ENCODE assay signal across 21 cellular contexts in the genomic region with DNA sequence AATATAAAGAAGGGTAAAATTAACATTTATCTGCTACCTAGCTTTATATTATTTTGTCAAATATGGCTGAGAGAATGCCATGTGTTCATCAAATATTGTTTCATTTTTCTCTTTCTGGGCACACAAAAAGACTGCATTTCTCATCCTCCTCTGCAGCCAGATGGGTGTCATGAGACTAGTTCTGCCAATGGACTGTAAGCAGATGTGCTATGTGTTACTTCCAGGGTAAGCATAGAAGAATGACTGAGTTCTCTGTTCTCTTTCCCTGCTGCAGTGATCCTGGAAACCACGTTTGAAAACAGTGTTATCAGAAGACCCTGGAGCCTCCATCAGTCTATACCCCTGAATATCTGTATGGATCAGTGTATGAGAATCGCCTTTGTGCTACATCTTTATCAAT. TPM values are rescaled to one million over a fixed set of nuclear protein-coding genes. Genes with fewer than 3 reads are reported as not detected.
DNase-seq lines count a peak whose midpoint lies in the region; ATAC-seq, FAIRE-seq and TF ChIP-seq lines count a peak whose summit lies in the region.
"Had no signal": no experiment of that assay in that cellular context is flagged by ENCODE, and none has a peak within 500 bp of the region (broad histone marks: within the 10 kb centered on the region; RNA-seq: fewer than 3 reads in every experiment).

No MANE protein-coding gene starts in this region.

- no peaks in the 10 kb centered on the region for H3K9me1 ChIP-seq in keratinocyte (ENCODE audit: control insufficient read depth, extremely low read depth, insufficient read depth, low read length)

- no peaks in the 10 kb centered on the region for H3K36me3 Mint-ChIP-seq in CD4-positive, alpha-beta T cell (ENCODE audit: low read depth)
- H3K36me3 Mint-ChIP-seq: CD8-positive, alpha-beta T cell had no signal

- CTCF ChIA-PET in CD4-positive, alpha-beta T cell (lab: Charles Lee), result no interaction called here

- H3K27ac ChIP-seq in keratinocyte (ENCODE audit: control insufficient read depth, insufficient read depth, low read length) (peak overlapping the region; percentile 82), lower lobe of right lung (no peak overlapping the region)
- no peak overlapping the region for H3K27ac ChIP-seq in CD4-positive, alpha-beta T cell (ENCODE audit: low read depth, low read length)
- H3K27ac ChIP-seq: BLaER1 treated with 17β-estradiol and CSF1 and Interleukin-3, amounts not matched to agents 10 nM and 100 nM had no signal

- dilution Hi-C loops in keratinocyte (cut with MboI; ENCODE audit: extremely low pct_ligation_motif_present, low sequenced_read_pairs), result no loop called here

- H3K4me2 ChIP-seq in keratinocyte (ENCODE audit: control insufficient read depth, extremely low read depth, insufficient read depth, low read depth, low read length), result peak overlapping the region; percentile 12
- H3K4me2 ChIP-seq: BLaER1 treated with 17β-estradiol and CSF1 and Interleukin-3, amounts not matched to agents 10 nM and 100 nM had no signal

- in situ Hi-C loops in SK-MEL-5 (cut with HindIII; ENCODE audit: low pct_unique_long_range_greater_than_20kb, low sequenced_read_pairs), result no loop called here

- no peak overlapping the region for H3K27ac Mint-ChIP-seq in CD4-positive, alpha-beta T cell
- H3K27ac Mint-ChIP-seq: CD8-positive, alpha-beta T cell had no signal

- no peaks in the 10 kb centered on the region for H3K36me3 ChIP-seq in keratinocyte (ENCODE audit: control insufficient read depth in 2 of 2, extremely low read depth in 1 of 2, insufficient read depth in 2 of 2, low read length in 2 of 2)
- no peaks in the 10 kb centered on the region for H3K36me3 ChIP-seq in lower lobe of right lung
- H3K36me3 ChIP-seq: BLaER1 treated with 17β-estradiol and CSF1 and Interleukin-3, amounts not matched to agents 10 nM and 100 nM; MG63 had no signal

- H3K4me1 Mint-ChIP-seq in CD4-positive, alpha-beta T cell (ENCODE audit: low read depth), result peaks cover 7% of the 10 kb centered on the region

- no peaks in the 10 kb centered on the region for H3K79me2 ChIP-seq in keratinocyte (ENCODE audit: control insufficient read depth, insufficient read depth, low read length)

- H4K20me1 ChIP-seq in keratinocyte (ENCODE audit: control insufficient read depth, extremely low read depth, insufficient read depth, low read length), result no peaks in the 10 kb centered on the region
- H4K20me1 ChIP-seq: BLaER1 treated with 17β-estradiol and CSF1 and Interleukin-3, amounts not matched to agents 10 nM and 100 nM had no signal

- peak; percentile 73 for DNase-seq in SK-MEL-5 (ENCODE audit: low read depth, low spot score)
- DNase-seq in epidermal melanocyte (ENCODE audit: insufficient read length, low spot score), result peak; percentile 82
- no peak for DNase-seq in keratinocyte (ENCODE audit: low read depth, low spot score)
- no peak for DNase-seq in sciatic nerve (ENCODE audit: low spot score)
- DNase-seq in stimulated activated CD4-positive, alpha-beta T cell treated with anti-CD3 and anti-CD28 coated beads, Interleukin-2, amount 100 ng/mL, for 24 hours, result no peak
- DNase-seq in CD4-positive, alpha-beta T cell, result no peak
- DNase-seq in NCI-H2227 treated with DMSO at 0.1 percent for 48 hours (lab: John Stamatoyannopoulos, UW), result no peak
- DNase-seq in lower lobe of right lung, result no peak
- DNase-seq: CD8-positive, alpha-beta T cell; GDM1; H7; Kasumi-1; MG63; NCI-H1436; NCI-H1930; NCI-H510A treated with DMSO at 0.1 percent for 48 hours; NCI-H774; NK-92 treated with Interleukin-12 subunit alpha and Interleukin-12 subunit beta, amount 100 ng/mL, for 24 hours had no signal

- H3K4me3 ChIP-seq in keratinocyte (ENCODE audit: control insufficient read depth in 2 of 3, extremely low read depth in 1 of 3, insufficient read depth in 2 of 3, low read depth in 1 of 3, low read length in 3 of 3) (peak overlapping the region in 1 of 3 experiments; percentile 29), lower lobe of right lung (no peak overlapping the region)
- H3K4me3 ChIP-seq: BLaER1 treated with 17β-estradiol and CSF1 and Interleukin-3, amounts not matched to agents 10 nM and 100 nM; MG63 had no signal

- H3K9me3 ChIP-seq in keratinocyte (ENCODE audit: control insufficient read depth, low read depth, low read length), result no peaks in the 10 kb centered on the region
- no peaks in the 10 kb centered on the region for H3K9me3 ChIP-seq in CD4-positive, alpha-beta T cell (ENCODE audit: control insufficient read depth, low read length)
- no peaks in the 10 kb centered on the region for H3K9me3 ChIP-seq in lower lobe of right lung
- H3K9me3 ChIP-seq: BLaER1 treated with 17β-estradiol and CSF1 and Interleukin-3, amounts not matched to agents 10 nM and 100 nM; MG63 had no signal

- no peak overlapping the region for H3K4me3 Mint-ChIP-seq in CD4-positive, alpha-beta T cell
- H3K4me3 Mint-ChIP-seq: CD8-positive, alpha-beta T cell had no signal

- peaks cover 23% of the 10 kb centered on the region for H3K4me1 ChIP-seq in keratinocyte (ENCODE audit: control insufficient read depth, extremely low read depth, insufficient read depth, low read length)
- H3K4me1 ChIP-seq in lower lobe of right lung, result no peaks in the 10 kb centered on the region

- POLR2A ChIA-PET in CD4-positive, alpha-beta T cell (lab: Charles Lee), result interaction anchor here (0.7 kb wide), 1 partner anchor 9 kb away, joined by 5 read pairs; no protein-coding TSS in a partner anchor

- peak; percentile 52 for ATAC-seq in sciatic nerve
- no peak for ATAC-seq in CD4-positive, alpha-beta T cell (ENCODE audit: poor library complexity)
- no peak for ATAC-seq in lower lobe of right lung
- ATAC-seq: CD8-positive, alpha-beta T cell; Panc1 had no signal

- TF ChIP-seq CTCF in keratinocyte (optimal IDR thresholded peaks at IDR 0.05 in 1 of 3, IDR thresholded peaks at IDR 0.05 in 1 of 3, conservative IDR thresholded peaks at IDR 0.05 in 1 of 3; ENCODE audit: extremely low read depth in 1 of 3, insufficient read depth in 2 of 3, low read length in 3 of 3) (no peak), lower lobe of right lung (IDR thresholded peaks at IDR 0.05) (no peak)
- TF ChIP-seq CTCF in CD4-positive, alpha-beta T cell (IDR thresholded peaks at IDR 0.05), result no peak

- intact Hi-C loops in sciatic nerve (cut with DNase I) (no loop called here), lower lobe of right lung (cut with DNase I) (no loop called here)
- intact Hi-C loops in CD4-positive, alpha-beta T cell (cut with DNase I, micrococcal nuclease), result no loop called here

- H3K27me3 ChIP-seq in keratinocyte (ENCODE audit: control insufficient read depth, extremely low read depth, insufficient read depth, low read length) (no peaks in the 10 kb centered on the region), lower lobe of right lung (ENCODE audit: low read depth) (no peaks in the 10 kb centered on the region)
- H3K27me3 ChIP-seq in CD4-positive, alpha-beta T cell (ENCODE audit: control insufficient read depth, insufficient read depth, low read length), result no peaks in the 10 kb centered on the region
- H3K27me3 ChIP-seq: BLaER1 treated with 17β-estradiol and CSF1 and Interleukin-3, amounts not matched to agents 10 nM and 100 nM; MG63 had no signal

- no peak overlapping the region for H3K9ac ChIP-seq in keratinocyte (ENCODE audit: control insufficient read depth, extremely low read depth, insufficient read depth, low read length)
- H3K9ac ChIP-seq: BLaER1 treated with 17β-estradiol and CSF1 and Interleukin-3, amounts not matched to agents 10 nM and 100 nM had no signal

- H3K27me3 Mint-ChIP-seq in CD4-positive, alpha-beta T cell, result no peaks in the 10 kb centered on the region

- no peaks in the 10 kb centered on the region for H3K9me3 Mint-ChIP-seq in CD4-positive, alpha-beta T cell
- H3K9me3 Mint-ChIP-seq: CD8-positive, alpha-beta T cell had no signal

- peak overlapping the region; percentile 45 for H2AFZ ChIP-seq in keratinocyte (ENCODE audit: control insufficient read depth, low read length)

- FAIRE-seq in keratinocyte (lab: Jason Lieb, UNC), result peak; percentile 91
- FAIRE-seq: GM19239 had no signal

RNA-seq across cellular contexts. Expression of a gene that starts 24.1 kb away (rescaled TPM):
- total RNA-seq in SK-MEL-5 (2014; rRNA removed; shearing (Covaris generic)), result 29.0 and 31.6 TPM in 2 replicates
- polyA plus RNA-seq in SK-MEL-5 (2015; cell fraction: cytosol; rRNA removed), result 8.7 and 11.9 TPM in 2 replicates
- 7.9 and 11.4 TPM in 2 replicates for polyA plus RNA-seq in SK-MEL-5 (2015; cell fraction: nucleus; rRNA removed)
- polyA plus RNA-seq in keratinocyte, result 21.3 to 36.7 TPM (median 21.7 TPM) in 3 replicates
- polyA plus RNA-seq in keratinocyte (2011; ENCODE audit: low read depth), result 178 TPM
- 15.1 and 26.3 TPM in 2 replicates for polyA plus RNA-seq in keratinocyte (2011; cell fraction: cytosol; rRNA removed)
- 30.1 and 47.4 TPM in 2 replicates for polyA plus RNA-seq in keratinocyte (2011; cell fraction: nucleus; rRNA removed)
- 43.0 and 47.2 TPM in 2 replicates for polyA plus RNA-seq in keratinocyte (2012; ENCODE audit: low replicate concordance)
- 7.7 to 42.1 TPM (median 14.2 TPM) in 3 replicates for polyA minus RNA-seq in keratinocyte
- polyA minus RNA-seq in keratinocyte (2011; cell fraction: cytosol; rRNA and poly(A)+ RNA removed), result 23.4 TPM
- polyA minus RNA-seq in keratinocyte (2011; cell fraction: nucleus; rRNA and poly(A)+ RNA removed), result 27.4 and 57.8 TPM in 2 replicates
- total RNA-seq in sciatic nerve (52.5 TPM), lower lobe of right lung (45.5 TPM)
- 10 to 100 TPM; 20.5 to 20.8 TPM for total RNA-seq in CD4-positive, alpha-beta T cell

RNA-seq across cellular contexts. Expression of a gene that starts 24.9 kb away (rescaled TPM):
- total RNA-seq in SK-MEL-5 (2014; rRNA removed; shearing (Covaris generic)), result 20.4 and 23.6 TPM in 2 replicates
- 13.5 and 13.8 TPM in 2 replicates for polyA plus RNA-seq in SK-MEL-5 (2015; cell fraction: cytosol; rRNA removed)
- polyA plus RNA-seq in SK-MEL-5 (2015; cell fraction: nucleus; rRNA removed), result 6.7 and 8.0 TPM in 2 replicates
- polyA plus RNA-seq in keratinocyte, result 29.0 to 32.5 TPM (median 30.5 TPM) in 3 replicates
- 16.5 TPM for polyA plus RNA-seq in keratinocyte (2011; ENCODE audit: low read depth)
- 38.0 and 49.4 TPM in 2 replicates for polyA plus RNA-seq in keratinocyte (2011; cell fraction: cytosol; rRNA removed)
- 20.2 and 22.2 TPM in 2 replicates for polyA plus RNA-seq in keratinocyte (2011; cell fraction: nucleus; rRNA removed)
- polyA plus RNA-seq in keratinocyte (2012; ENCODE audit: low replicate concordance), result 23.7 and 24.4 TPM in 2 replicates
- polyA minus RNA-seq in keratinocyte, result 18.4 to 22.3 TPM (median 21.6 TPM) in 3 replicates
- 18.0 TPM for polyA minus RNA-seq in keratinocyte (2011; cell fraction: cytosol; rRNA and poly(A)+ RNA removed)
- polyA minus RNA-seq in keratinocyte (2011; cell fraction: nucleus; rRNA and poly(A)+ RNA removed), result 6.2 and 12.6 TPM in 2 replicates
- 14.5 TPM for total RNA-seq in sciatic nerve
- total RNA-seq in CD4-positive, alpha-beta T cell, result 10 to 100 TPM; 13.0 to 13.4 TPM
- total RNA-seq in lower lobe of right lung, result 37.0 TPM

Comparison
In these comparisons a context has a peak if more than half of its experiments do, and no peak if none do; other contexts are left out.
1. DNase-seq: peak in SK-MEL-5 (single experiment) and epidermal melanocyte (single experiment); none in keratinocyte (single experiment), sciatic nerve (single experiment), stimulated activated CD4-positive, alpha-beta T cell treated with anti-CD3 and anti-CD28 coated beads, Interleukin-2, amount 100 ng/mL, for 24 hours (0 of 2), CD4-positive, alpha-beta T cell (0 of 10), NCI-H2227 treated with DMSO at 0.1 percent for 48 hours (single experiment) and lower lobe of right lung (single experiment).